29 cellular contexts compared by ENCODE assay signal in genomic region chr1:65489481-65489880, GRCh38.
"Had no signal": no experiment of that assay in that cellular context is flagged by ENCODE, and none has a peak within 500 bp of the region (broad histone marks: within the 10 kb centered on the region; RNA-seq: fewer than 3 reads in every experiment).

No MANE protein-coding gene starts in this region.

- H3K4me2 ChIP-seq: neural progenitor cell had no signal

- H3K36me3 ChIP-seq: left lung, neural progenitor cell, neutrophil, ovary, right atrium auricular region, right lobe of liver, thyroid gland, transverse colon, upper lobe of left lung, vagina had no signal

- H3K9me3 ChIP-seq: left lung, neutrophil, ovary, right atrium auricular region, right lobe of liver, testis, thyroid gland, transverse colon, upper lobe of left lung, vagina had no signal

- H3K4me3 ChIP-seq: left lung, lung, neural progenitor cell, ovary, right atrium auricular region, right lobe of liver, testis, thyroid gland, transverse colon, upper lobe of left lung, vagina had no signal

- H2AFZ ChIP-seq: neural progenitor cell had no signal

- H3K9ac ChIP-seq: neural progenitor cell had no signal

- DNase-seq: hypothalamus; immature natural killer cell; kidney; left colon; left lung; mesendoderm; naive B cell; natural killer cell; nephron progenitor cell; occipital lobe; ovary; right lobe of liver; small intestine; stimulated activated CD4-positive, alpha-beta T cell treated with anti-CD3 and anti-CD28 coated beads, Interleukin-1b, Interleukin-23, amount 100 ng/mL, for 48 hours; stimulated activated CD4-positive, alpha-beta T cell treated with anti-CD3 and anti-CD28 coated beads, Interleukin-2, amount 100 ng/mL, for 48 hours; stimulated activated CD4-positive, alpha-beta T cell treated with anti-CD3 and anti-CD28 coated beads, Interleukin-4, amount 100 ng/mL, for 4 hours; stimulated activated CD8-positive, alpha-beta memory T cell treated with anti-CD3 and anti-CD28 coated beads, Interleukin-4, amount 100 ng/mL, for 48 hours; stimulated activated naive CD4-positive, alpha-beta T cell treated with Interleukin-2 at 50 U/mL for 16 hours; stimulated activated naive CD8-positive, alpha-beta T cell treated with anti-CD3 and anti-CD28 coated beads, Interleukin-15, amount 100 ng/mL, for 72 hours; substantia nigra; testis; thyroid gland; transverse colon; upper lobe of left lung had no signal

- H3K27me3 ChIP-seq: left lung, neural progenitor cell, neutrophil, ovary, right atrium auricular region, right lobe of liver, testis, thyroid gland, transverse colon, upper lobe of left lung, vagina had no signal

- H3K4me1 ChIP-seq: left lung, right atrium auricular region, testis, thyroid gland, vagina had no signal

- H3K27ac ChIP-seq: left lung, neural progenitor cell, neutrophil, ovary, right atrium auricular region, right lobe of liver, testis, thyroid gland, transverse colon, upper lobe of left lung, vagina had no signal
